ENCODE assay signal across 8 cellular contexts in genomic region chr10:101060036-101060950, GRCh38.
DNase-seq lines count a peak whose midpoint lies in the region; ATAC-seq and TF ChIP-seq lines count a peak whose summit lies in the region.

No MANE protein-coding gene starts in this region.

- TF ChIP-seq CTCF in AG09309 (IDR thresholded peaks at IDR 0.05; ENCODE audit: control insufficient read depth, insufficient read depth, low read depth, low read length, missing control alignments), result peak; percentile 91

- DNase-seq in AG09309 (ENCODE audit: low read depth) (peak; percentile 75), NCI-H2227 treated with DMSO at 0.1 percent for 48 hours (lab: John Stamatoyannopoulos, UW) (peak; percentile 97), cerebellar cortex (ENCODE audit: low spot score) (peak; percentile 97), kidney glomerular epithelial cell (lab: John Stamatoyannopoulos, UW) (peak; percentile 96)
- DNase-seq in activated CD4-positive, CD25-positive, alpha-beta regulatory T cell (lab: John Stamatoyannopoulos, UW), result peak; percentile 81 to 93 (median 86)
- peak; percentile 72 to 87 for DNase-seq in stimulated activated CD4-positive, alpha-beta T cell treated with anti-CD3 and anti-CD28 coated beads, Interleukin-15, amount 100 ng/mL, for 48 hours (ENCODE audit: low read depth in 2 of 2)

- peak overlapping the region; percentile 88 for H3K4me3 ChIP-seq in AG09309 (ENCODE audit: control insufficient read depth, low read depth, low read length)

- ATAC-seq in GM18873 (IDR thresholded peaks at IDR 0.05; ENCODE audit: low FRiP score, unreplicated experiment), result peak; percentile 33
- ATAC-seq in HG03175 (IDR thresholded peaks at IDR 0.05; ENCODE audit: unreplicated experiment), result peak; percentile 48

Comparison
In these comparisons a context has a peak if more than half of its experiments do, and no peak if none do; other contexts are left out.
1. Peak in every context shown above with its lines: DNase-seq, ATAC-seq and H3K4me3 ChIP-seq.